ENCODE assay signal across 10 cellular contexts in the genomic region with DNA sequence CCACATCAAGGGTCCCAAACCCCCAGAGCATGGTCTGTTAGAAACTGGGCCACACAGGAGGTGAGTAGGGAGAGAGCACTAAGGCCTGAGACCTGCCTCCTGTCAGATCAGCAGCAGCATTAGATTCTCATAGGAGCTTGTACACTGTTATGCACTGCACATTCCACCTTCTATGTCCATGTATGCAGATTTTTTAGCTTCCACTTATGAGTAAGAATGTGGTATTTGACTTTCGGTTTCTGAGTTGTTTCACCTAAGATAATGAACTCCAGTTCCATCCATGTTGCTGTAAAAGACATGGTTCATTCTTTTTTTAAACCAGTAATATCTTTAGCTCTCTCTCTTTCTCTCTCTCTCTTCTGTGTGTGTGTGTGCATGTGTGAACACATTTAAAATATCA. TPM values are rescaled to one million over a fixed set of nuclear protein-coding genes. Genes with fewer than 3 reads are reported as not detected.
DNase-seq lines count a peak whose midpoint lies in the region; ATAC-seq and TF ChIP-seq lines count a peak whose summit lies in the region.
"Had no signal": no experiment of that assay in that cellular context is flagged by ENCODE, and none has a peak within 500 bp of the region (broad histone marks: within the 10 kb centered on the region; RNA-seq: fewer than 3 reads in every experiment).

No MANE protein-coding gene starts in this region.

- no peak overlapping the region for H2AFZ ChIP-seq in DND-41 (ENCODE audit: low read depth, low read length)

- TF ChIP-seq POLR2A in body of pancreas (IDR thresholded peaks at IDR 0.05) = no peak

- H3K4me1 ChIP-seq in DND-41 (ENCODE audit: insufficient read depth, low read length) = peaks cover 12% of the 10 kb centered on the region
- H3K4me1 ChIP-seq in body of pancreas = no peaks in the 10 kb centered on the region
- H3K4me1 ChIP-seq: SJSA1 had no signal

- ATAC-seq in DND-41 (ENCODE audit: insufficient read depth, low read depth) (0 out of 3 replicates have a peak, but pooled peaks have one; percentile 14), GM19372 (IDR thresholded peaks at IDR 0.05; ENCODE audit: low read depth, unreplicated experiment) (peak; percentile 77), HG03139 (IDR thresholded peaks at IDR 0.05; ENCODE audit: unreplicated experiment) (peak; percentile 91), body of pancreas (no peak)

- H3K9me3 ChIP-seq in DND-41 (ENCODE audit: insufficient read depth, low read length, severe bottlenecking) = no peaks in the 10 kb centered on the region
- H3K9me3 ChIP-seq in body of pancreas = no peaks in the 10 kb centered on the region
- H3K9me3 ChIP-seq: SJSA1 had no signal

- 52 to 71% methylated on average over 1 of the region's 1 CpG for WGBS in body of pancreas, 2 donors

- H3K79me2 ChIP-seq in DND-41 (ENCODE audit: insufficient read depth, low read length) = no peaks in the 10 kb centered on the region

- no peaks in the 10 kb centered on the region for H3K36me3 ChIP-seq in DND-41 (ENCODE audit: insufficient read depth, low read length)
- H3K36me3 ChIP-seq in body of pancreas (replicated peaks in 1 of 2; ENCODE audit: insufficient read depth in 1 of 2, low read depth in 2 of 2) = no peaks in the 10 kb centered on the region
- H3K36me3 ChIP-seq: SJSA1 had no signal

- DNase-seq in DND-41 = no peak
- DNase-seq in astrocyte of the spinal cord (ENCODE audit: low read depth, low spot score) = peak; percentile 4
- DNase-seq in anterior cingulate cortex (lab: John Stamatoyannopoulos, UW) = no peak
- DNase-seq in AG08396 (ENCODE audit: low spot score) = no peak
- no peak for DNase-seq in LoVo (ENCODE audit: low spot score)
- DNase-seq in body of pancreas = no peak

- no peak overlapping the region for H3K4me2 ChIP-seq in DND-41 (ENCODE audit: insufficient read depth, low read length)

- no peaks in the 10 kb centered on the region for H3K27me3 ChIP-seq in DND-41 (ENCODE audit: insufficient read depth, low read length, poor library complexity)
- no peaks in the 10 kb centered on the region for H3K27me3 ChIP-seq in body of pancreas

- H3K27ac ChIP-seq in DND-41 (ENCODE audit: low read length) = no peak overlapping the region
- no peak overlapping the region for H3K27ac ChIP-seq in body of pancreas
- H3K27ac ChIP-seq: SJSA1 had no signal

- intact Hi-C loops in body of pancreas (cut with DNase I) = no loop called here

- H3K9ac ChIP-seq in DND-41 (ENCODE audit: low read depth, low read length) = no peak overlapping the region

- H3K4me3 ChIP-seq in DND-41 (ENCODE audit: low read depth in 1 of 2, low read length in 2 of 2) = no peak overlapping the region
- no peak overlapping the region for H3K4me3 ChIP-seq in astrocyte of the spinal cord (ENCODE audit: low read depth, low read length)
- H3K4me3 ChIP-seq in body of pancreas = no peak overlapping the region
- H3K4me3 ChIP-seq: SJSA1 had no signal

- no peak for TF ChIP-seq CTCF in DND-41 (IDR thresholded peaks at IDR 0.05; ENCODE audit: borderline replicate concordance, extremely low read depth, low read length, poor library complexity, severe bottlenecking)
- TF ChIP-seq CTCF in astrocyte of the spinal cord (IDR thresholded peaks at IDR 0.05; ENCODE audit: low read depth, low read length) = no peak
- TF ChIP-seq CTCF in body of pancreas (IDR thresholded peaks at IDR 0.05) = no peak

- no peaks in the 10 kb centered on the region for H4K20me1 ChIP-seq in DND-41 (ENCODE audit: insufficient read depth, low read length)

- in situ Hi-C loops in astrocyte of the spinal cord (cut with HindIII; ENCODE audit: low sequenced_read_pairs) = no loop called here

RNA-seq across cellular contexts. Expression of gene GBP6, which starts 0.7 kb away (rescaled TPM):
- total RNA-seq in body of pancreas = not detected
- total RNA-seq: endothelial cell of umbilical vein, SJSA1 had no signal
